Comparison of ENCODE assay signal across 20 cellular contexts in genomic region chr3:184549793-184550585, GRCh38. TPM values are rescaled to one million over a fixed set of nuclear protein-coding genes. Genes with fewer than 3 reads are reported as not detected.
DNase-seq lines count a peak whose midpoint lies in the region; ATAC-seq and TF ChIP-seq lines count a peak whose summit lies in the region.
"Had no signal": no experiment of that assay in that cellular context is flagged by ENCODE, and none has a peak within 500 bp of the region (broad histone marks: within the 10 kb centered on the region; RNA-seq: fewer than 3 reads in every experiment).

No MANE protein-coding gene starts in this region.

- H3K27ac ChIP-seq in SJCRH30, result no peak overlapping the region
- H3K27ac ChIP-seq: heart right ventricle, tibial nerve had no signal

- peaks cover 4% of the 10 kb centered on the region for H3K4me1 Mint-ChIP-seq in activated CD4-positive, alpha-beta memory T cell treated with anti-CD3 and anti-CD28 coated beads for 36 hours (ENCODE audit: low read depth)
- H3K4me1 Mint-ChIP-seq: endodermal cell, immature natural killer cell, mesothelial cell of epicardium had no signal

- DNase-seq in H7, result peak; percentile 40
- DNase-seq in SJCRH30, result peak; percentile 32 to 59
- DNase-seq in kidney epithelial cell (ENCODE audit: low read depth), result peak; percentile 9
- peak; percentile 74 for DNase-seq in retina
- no peak for DNase-seq in activated CD4-positive, alpha-beta memory T cell treated with anti-CD3 and anti-CD28 coated beads for 36 hours
- DNase-seq in OCI-M2 (lab: John Stamatoyannopoulos, UW; ENCODE audit: unreplicated experiment), result no peak
- DNase-seq: activated CD4-positive, alpha-beta T cell treated with anti-CD3 and anti-CD28 coated beads, Interleukin-2, amount 50 U/mL, for 4 hours; activated naive CD4-positive, alpha-beta T cell treated with Interleukin-2 at 50 U/mL for 16 hours; endodermal cell; heart right ventricle; immature natural killer cell; MM.1S; NCI-H510A; nephron progenitor cell; SHP77; T-helper 17 cell had no signal

- H3K27ac Mint-ChIP-seq in activated CD4-positive, alpha-beta memory T cell treated with anti-CD3 and anti-CD28 coated beads for 36 hours, result no peak overlapping the region
- H3K27ac Mint-ChIP-seq: endodermal cell, IgD-negative memory B cell, immature natural killer cell, mesothelial cell of epicardium, nephron progenitor cell had no signal

- POLR2A ChIA-PET in activated CD4-positive, alpha-beta memory T cell treated with anti-CD3 and anti-CD28 coated beads for 36 hours (lab: Charles Lee), result no interaction called here

- intact Hi-C loops in activated CD4-positive, alpha-beta memory T cell treated with anti-CD3 and anti-CD28 coated beads for 36 hours (cut with micrococcal nuclease), result no loop called here

- H3K4me3 ChIP-seq in H7 (ENCODE audit: insufficient read depth, low read depth, low read length), result no peak overlapping the region
- H3K4me3 ChIP-seq in SJCRH30, result no peak overlapping the region
- no peak overlapping the region for H3K4me3 ChIP-seq in kidney epithelial cell (ENCODE audit: low read depth, low read length)
- H3K4me3 ChIP-seq: heart right ventricle, tibial nerve had no signal

- H3K27me3 ChIP-seq in H7 (ENCODE audit: control insufficient read depth, insufficient read depth, low read length) (no peaks in the 10 kb centered on the region; the same call in 1 of the 2 replicates), SJCRH30 (no peaks in the 10 kb centered on the region), kidney epithelial cell (ENCODE audit: control insufficient read depth, insufficient read depth, low read length) (peaks cover 19% of the 10 kb centered on the region)
- H3K27me3 ChIP-seq: tibial nerve had no signal

- H3K4me3 Mint-ChIP-seq in activated CD4-positive, alpha-beta memory T cell treated with anti-CD3 and anti-CD28 coated beads for 36 hours, result no peak overlapping the region
- H3K4me3 Mint-ChIP-seq: endodermal cell, IgD-negative memory B cell, immature natural killer cell, mesothelial cell of epicardium, nephron progenitor cell, T-helper 17 cell had no signal

- no peaks in the 10 kb centered on the region for H3K9me3 Mint-ChIP-seq in activated CD4-positive, alpha-beta memory T cell treated with anti-CD3 and anti-CD28 coated beads for 36 hours
- H3K9me3 Mint-ChIP-seq: endodermal cell, IgD-negative memory B cell, immature natural killer cell, mesothelial cell of epicardium, nephron progenitor cell had no signal

- no peaks in the 10 kb centered on the region for H3K9me3 ChIP-seq in SJCRH30 (replicated peaks)
- H3K9me3 ChIP-seq: heart right ventricle, tibial nerve had no signal

- no peak for ATAC-seq in HG03135 (IDR thresholded peaks at IDR 0.05; ENCODE audit: unreplicated experiment)
- ATAC-seq: T-helper 17 cell had no signal

- TF ChIP-seq CTCF in kidney epithelial cell (IDR thresholded peaks at IDR 0.05; ENCODE audit: insufficient read depth, low read length, poor library complexity, severe bottlenecking), result no peak

- CTCF ChIA-PET in activated CD4-positive, alpha-beta memory T cell treated with anti-CD3 and anti-CD28 coated beads for 36 hours (lab: Charles Lee), result interaction anchor here (0.7 to 3.2 kb wide), 6 partner anchors 9 to 254 kb away, joined by 3 to 33 read pairs (median 4); partner anchors contain the start of gene EPHB3

- H3K36me3 ChIP-seq in H7 (replicated peaks; ENCODE audit: control insufficient read depth, insufficient read depth, low read length), result no peaks in the 10 kb centered on the region
- H3K36me3 ChIP-seq in SJCRH30, result no peaks in the 10 kb centered on the region
- H3K36me3 ChIP-seq in kidney epithelial cell (ENCODE audit: control insufficient read depth, insufficient read depth, low read length), result no peaks in the 10 kb centered on the region
- H3K36me3 ChIP-seq: heart right ventricle, tibial nerve had no signal

- 0 out of 2 replicates have a peak, but pooled peaks cover 2% of the 10 kb centered on the region for H3K4me1 ChIP-seq in SJCRH30

- H3K36me3 Mint-ChIP-seq in activated CD4-positive, alpha-beta memory T cell treated with anti-CD3 and anti-CD28 coated beads for 36 hours, result no peaks in the 10 kb centered on the region
- H3K36me3 Mint-ChIP-seq: IgD-negative memory B cell, immature natural killer cell, mesothelial cell of epicardium had no signal

- peaks cover 3% of the 10 kb centered on the region for H3K27me3 Mint-ChIP-seq in activated CD4-positive, alpha-beta memory T cell treated with anti-CD3 and anti-CD28 coated beads for 36 hours

RNA-seq across cellular contexts. Expression of gene EPHB3, which starts 11.6 kb away (rescaled TPM):
- 8.4 and 11.1 TPM in 2 replicates for total RNA-seq in H7 (2014; rRNA removed; shearing (Covaris generic))
- total RNA-seq in SJCRH30 (2014; rRNA removed; shearing (Covaris generic)), result 16.4 and 16.6 TPM in 2 replicates
- 1.0 and 1.5 TPM in 2 replicates for total RNA-seq in kidney epithelial cell
- under 1 TPM in 1 of 2 experiments, not detected in 1; 0.07 TPM for total RNA-seq in activated CD4-positive, alpha-beta memory T cell treated with anti-CD3 and anti-CD28 coated beads for 36 hours

Comparison
In these comparisons a context has a peak if more than half of its experiments do, and no peak if none do; other contexts are left out.
1. DNase-seq: peak in H7 (single experiment), SJCRH30 (2 of 2), kidney epithelial cell (single experiment) and retina (single experiment); none in activated CD4-positive, alpha-beta memory T cell treated with anti-CD3 and anti-CD28 coated beads for 36 hours (single experiment) and OCI-M2 (single experiment).